8 cellular contexts compared by ENCODE assay signal in the genomic region with DNA sequence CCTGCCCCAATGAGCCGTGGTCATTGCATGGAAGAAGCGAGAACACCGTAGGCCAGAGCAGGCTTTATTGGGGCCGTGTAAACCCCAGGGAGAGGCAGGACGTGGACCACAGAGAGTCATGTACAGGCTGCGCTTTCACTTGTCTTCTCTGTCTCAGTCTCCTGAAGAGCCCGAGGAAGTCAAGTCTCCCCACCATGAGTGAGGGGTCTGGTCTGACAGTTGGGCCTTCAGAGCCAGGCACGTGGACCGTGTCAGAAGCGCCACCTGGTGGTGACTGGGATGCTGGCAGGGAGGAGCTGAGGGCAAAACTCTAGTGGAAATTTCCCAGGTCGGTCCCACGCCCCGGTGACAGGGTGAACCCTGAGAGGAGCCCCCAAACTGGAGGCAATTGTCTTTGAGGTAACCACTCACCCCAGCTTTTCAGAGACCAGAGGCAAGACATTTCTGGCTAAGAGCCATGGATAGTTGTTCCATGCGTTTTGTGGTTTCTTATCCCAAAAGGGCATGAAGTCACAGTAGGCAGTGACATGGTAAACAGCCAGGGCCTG. TPM values are rescaled to one million over a fixed set of nuclear protein-coding genes. Genes with fewer than 3 reads are reported as not detected.
A peak's percentile ranks its signal among the peaks of the same experiment; 100 is the strongest.
DNase-seq lines count a peak whose midpoint lies in the region; ATAC-seq and TF ChIP-seq lines count a peak whose summit lies in the region.

No MANE protein-coding gene starts in this region.

- H3K27me3 ChIP-seq in vagina: no peaks in the 10 kb centered on the region

- H3K9me3 ChIP-seq in vagina: no peaks in the 10 kb centered on the region

- H3K4me1 Mint-ChIP-seq in CD14-positive monocyte (no peaks in the 10 kb centered on the region), progenitor cell of endocrine pancreas (ENCODE audit: low read depth) (no peaks in the 10 kb centered on the region)

- H3K4me3 Mint-ChIP-seq in CD14-positive monocyte (no peak overlapping the region), progenitor cell of endocrine pancreas (ENCODE audit: low read depth) (no peak overlapping the region)

- POLR2A ChIA-PET in RWPE1 (lab: Yijun Ruan, JAX; ENCODE audit: low non-redundant PET): no interaction called here

- H3K4me1 ChIP-seq in vagina: peaks cover 29% of the 10 kb centered on the region

- H3K27me3 Mint-ChIP-seq in CD14-positive monocyte (ENCODE audit: low read depth in 3 of 3) (peaks cover 0 to 6% (median 1%) of the 10 kb centered on the region in 3 donors), progenitor cell of endocrine pancreas (peaks cover 4% of the 10 kb centered on the region)

- no peak for TF ChIP-seq POLR2A in vagina (IDR thresholded peaks at IDR 0.05)

- TF ChIP-seq CTCF in CD14-positive monocyte (IDR thresholded peaks at IDR 0.05) (peak; percentile 92), HFF-Myc (IDR thresholded peaks at IDR 0.05; ENCODE audit: low read depth, low read length, missing control alignments) (peak; percentile 96), RWPE1 (conservative IDR thresholded peaks at IDR 0.05; ENCODE audit: low read depth) (peak; percentile 90), progenitor cell of endocrine pancreas (IDR thresholded peaks at IDR 0.05; ENCODE audit: unreplicated experiment) (peak; percentile 94), vagina (IDR thresholded peaks at IDR 0.05) (peak; percentile 78 to 92 (median 92))

- H3K27ac ChIP-seq in RWPE1: peak overlapping the region; percentile 34
- peak overlapping the region; percentile 4 for H3K27ac ChIP-seq in vagina

- H3K4me3 ChIP-seq in HFF-Myc (replicated peaks; ENCODE audit: low read depth, low read length): no peak overlapping the region
- no peak overlapping the region for H3K4me3 ChIP-seq in vagina

- no peak for ATAC-seq in GM18858 (IDR thresholded peaks at IDR 0.05; ENCODE audit: unreplicated experiment)

- H3K36me3 Mint-ChIP-seq in CD14-positive monocyte (peaks cover 42 to 48% of the 10 kb centered on the region in 2 donors), progenitor cell of endocrine pancreas (ENCODE audit: insufficient read depth) (peaks cover 7% of the 10 kb centered on the region)

- H3K9me3 Mint-ChIP-seq in CD14-positive monocyte: no peaks in the 10 kb centered on the region
- no peaks in the 10 kb centered on the region for H3K9me3 Mint-ChIP-seq in progenitor cell of endocrine pancreas (ENCODE audit: low read depth)

- CTCF ChIA-PET in RWPE1 (lab: Yijun Ruan, JAX): interaction anchor here (0.6 to 2.0 kb wide), 32 partner anchors 9 to 740 kb away, joined by 3 to 28 read pairs (median 4); a partner anchor contains a TSS

- H3K36me3 ChIP-seq in vagina: peaks cover 2 to 33% of the 10 kb centered on the region in 2 donors

- H3K27ac Mint-ChIP-seq in CD14-positive monocyte (peak overlapping the region in 2 of 7 donors; percentile 43 to 83), progenitor cell of endocrine pancreas (no peak overlapping the region)

- intact Hi-C loops in CD14-positive monocyte (cut with micrococcal nuclease) (loop anchor here (2.0 to 5.0 kb wide), 2 partner anchors 45 to 298 kb away; no protein-coding TSS in a partner anchor), vagina (cut with DNase I) (loop anchor here (5.0 kb wide), 1 partner anchor 43 kb away; no protein-coding TSS in a partner anchor)

- DNase-seq in CD14-positive monocyte (ENCODE audit: low spot score): peak; percentile 69
- DNase-seq in HFF-Myc (ENCODE audit: extremely low read depth, low read depth): no peak
- DNase-seq in RWPE1 (ENCODE audit: low spot score): peak; percentile 58
- peak; percentile 55 to 81 (median 70) for DNase-seq in activated naive CD4-positive, alpha-beta T cell (lab: John Stamatoyannopoulos, UW)
- DNase-seq in glomerular visceral epithelial cell (ENCODE audit: extremely low spot score): peak; percentile 63
- peak; percentile 72 for DNase-seq in progenitor cell of endocrine pancreas (ENCODE audit: low spot score, unreplicated experiment)
- no peak for DNase-seq in vagina (ENCODE audit: extremely low spot score in 2 of 2)

RNA-seq across cellular contexts. Expression of a gene that starts 17.4 kb away (rescaled TPM):
- polyA plus RNA-seq in CD14-positive monocyte: not detected
- total RNA-seq in progenitor cell of endocrine pancreas: 3.5 and 5.4 TPM in 2 replicates
- total RNA-seq in vagina: 2.0 TPM

RNA-seq across cellular contexts. Expression of a gene that starts 24.0 kb away (rescaled TPM):
- 1 to 10 TPM; 6.7 to 7.3 TPM for polyA plus RNA-seq in CD14-positive monocyte
- total RNA-seq in progenitor cell of endocrine pancreas (89.1 and 97.8 TPM in 2 replicates), vagina (109 TPM)

RNA-seq across cellular contexts. Expression of a gene that starts 29.7 kb away (rescaled TPM):
- not detected for polyA plus RNA-seq in CD14-positive monocyte
- total RNA-seq in progenitor cell of endocrine pancreas: not detected in 2 replicates
- not detected for total RNA-seq in vagina

RNA-seq across cellular contexts. Expression of a gene that starts 49.7 kb away (rescaled TPM):
- polyA plus RNA-seq in CD14-positive monocyte: not detected
- total RNA-seq in progenitor cell of endocrine pancreas: 3.5 and 8.2 TPM in 2 replicates
- 8.3 TPM for total RNA-seq in vagina

Comparison
In these comparisons a context has a peak if more than half of its experiments do, and no peak if none do; other contexts are left out.
1. DNase-seq: peak in CD14-positive monocyte (single experiment), RWPE1 (single experiment), activated naive CD4-positive, alpha-beta T cell (4 of 4), glomerular visceral epithelial cell (single experiment) and progenitor cell of endocrine pancreas (single experiment); none in HFF-Myc (single experiment) and vagina (0 of 2).
2. Peak in every context shown above with its lines, with median percentiles within 50 percentile points of each other: CTCF ChIP-seq.